Comparison of ENCODE assay signal across 8 cellular contexts in genomic region chr14:49865431-49865859, GRCh38. TPM values are rescaled to one million over a fixed set of nuclear protein-coding genes. Genes with fewer than 3 reads are reported as not detected.
DNase-seq lines count a peak whose midpoint lies in the region; ATAC-seq and TF ChIP-seq lines count a peak whose summit lies in the region.

No MANE protein-coding gene starts in this region.

- H3K4me2 ChIP-seq in PC-3 (ENCODE audit: low read length), result no peak overlapping the region

- in situ Hi-C loops in transverse colon (cut with MboI; ENCODE audit: low pct_ligation_motif_present in 1 of 4, low pct_unique_long_range_greater_than_20kb in 1 of 4, low sequenced_read_pairs in 3 of 4), result loop anchor here in 3 of 4 donors (5.0 to 25.0 kb wide), 5 partner anchors 139 to 672 kb away; partner anchors contain the start of genes MAP4K5 (in 2 of the 3) and VCPKMT (in 1 of the 3)

- 0% methylated on average over 4 of the region's 4 CpGs for WGBS in transverse colon (ENCODE audit: low coverage in 1 of 2), 2 donors

- CTCF ChIA-PET in PC-3 (lab: Charles Lee), result interaction anchor here (0.6 to 1.2 kb wide), 12 partner anchors 13 to 244 kb away, joined by 3 to 10 read pairs (median 4); partner anchors contain the start of gene NEMF

- H3K9me3 ChIP-seq in PC-3 (ENCODE audit: low read length) (no peaks in the 10 kb centered on the region), transverse colon (no peaks in the 10 kb centered on the region)

- POLR2A ChIA-PET in PC-3 (lab: Charles Lee; ENCODE audit: unreplicated experiment), result no interaction called here

- H3F3A ChIP-seq in PC-3 (ENCODE audit: low read length, unreplicated experiment), result peaks cover 3% of the 10 kb centered on the region

- H3K9me2 ChIP-seq in PC-3 (replicated peaks; ENCODE audit: low read length), result no peaks in the 10 kb centered on the region

- TF ChIP-seq CTCF in PC-3 (conservative IDR thresholded peaks at IDR 0.05; ENCODE audit: low read depth, low read length) (peak; percentile 98), fibroblast of the aortic adventitia (IDR thresholded peaks at IDR 0.05; ENCODE audit: insufficient read depth, low read length) (peak; percentile 96), osteocyte (IDR thresholded peaks at IDR 0.05) (peak; percentile 85), transverse colon (IDR thresholded peaks at IDR 0.05) (peak; percentile 83 to 91 (median 86))

- ATAC-seq in PC-3 (no peak), GM21423 (IDR thresholded peaks at IDR 0.05; ENCODE audit: unreplicated experiment) (no peak)

- no peaks in the 10 kb centered on the region for H4K20me1 ChIP-seq in PC-3 (ENCODE audit: low read length)

- H3K9ac ChIP-seq in PC-3 (ENCODE audit: low read length), result no peak overlapping the region

- no peak overlapping the region for H3K27ac Mint-ChIP-seq in osteocyte (ENCODE audit: unreplicated experiment)

- no peak overlapping the region for H2AFZ ChIP-seq in PC-3 (ENCODE audit: low read length)

- H3K36me3 ChIP-seq in PC-3 (ENCODE audit: low read depth, low read length) (no peaks in the 10 kb centered on the region; the same call in 1 of the 2 replicates), transverse colon (no peaks in the 10 kb centered on the region)

- intact Hi-C loops in PC-3 (cut with micrococcal nuclease), result loop anchor here (1.0 to 5.0 kb wide), 2 partner anchors 197 to 240 kb away; no protein-coding TSS in a partner anchor
- intact Hi-C loops in transverse colon (cut with DNase I; ENCODE audit: low total_unique reads), result loop anchor here (5.0 kb wide), 1 partner anchor 242 kb away; no protein-coding TSS in a partner anchor

- BruUV-seq in PC-3 (replicated peaks; lab: Mats Ljungman, UMichigan), result no TSS peak

- H3K4me1 ChIP-seq in PC-3 (ENCODE audit: insufficient read depth, low read length) (peaks cover 39% of the 10 kb centered on the region), transverse colon (peaks cover 5 to 48% (median 32%) of the 10 kb centered on the region in 4 donors)

- H3K79me2 ChIP-seq in PC-3 (ENCODE audit: low read length), result peaks cover 4% of the 10 kb centered on the region; the same call in 1 of the 2 replicates

- H3K9me3 Mint-ChIP-seq in osteocyte (ENCODE audit: unreplicated experiment), result no peaks in the 10 kb centered on the region

- DNase-seq in C1 segment of cervical spinal cord (lab: John Stamatoyannopoulos, UW) (peak in 9 of 14 donors; percentile 5 to 54 (median 24)), HT-29 (ENCODE audit: low spot score) (peak; percentile 83), PC-3 (peak; percentile 88), fibroblast of the aortic adventitia (ENCODE audit: low read depth) (peak; percentile 78), osteocyte (ENCODE audit: extremely low spot score, unreplicated experiment) (no peak), transverse colon (peak; percentile 89)
- DNase-seq in activated T-cell treated with anti-CD3 and anti-CD28 coated beads, Interleukin-2, amount 50 U/mL, for 48 hours, result peak; percentile 88 to 91

- no peaks in the 10 kb centered on the region for H3K36me3 Mint-ChIP-seq in osteocyte (ENCODE audit: unreplicated experiment)

- H3K4me3 ChIP-seq in PC-3 (ENCODE audit: low read length) (no peak overlapping the region), fibroblast of the aortic adventitia (ENCODE audit: low read depth, low read length) (no peak overlapping the region), transverse colon (no peak overlapping the region)

- H3K27me3 Mint-ChIP-seq in osteocyte (ENCODE audit: unreplicated experiment), result no peaks in the 10 kb centered on the region

- no peak overlapping the region for H3K4me3 Mint-ChIP-seq in osteocyte (ENCODE audit: unreplicated experiment)

- no peak for TF ChIP-seq EP300 in transverse colon (IDR thresholded peaks at IDR 0.05; ENCODE audit: low read depth)

- H3K27me3 ChIP-seq in PC-3 (ENCODE audit: low read length) (no peaks in the 10 kb centered on the region), transverse colon (no peaks in the 10 kb centered on the region)

- no peak overlapping the region for H3K27ac ChIP-seq in PC-3 (ENCODE audit: low read length)
- peak overlapping the region; percentile 95 to 100 (median 98) for H3K27ac ChIP-seq in transverse colon

- H3K4me1 Mint-ChIP-seq in osteocyte (ENCODE audit: unreplicated experiment), result peaks cover 25% of the 10 kb centered on the region

- no peak for TF ChIP-seq POLR2A in transverse colon (IDR thresholded peaks at IDR 0.05)

RNA-seq across cellular contexts. Expression of gene NEMF, which starts 12.9 kb away (rescaled TPM):
- total RNA-seq in HT-29 (2014; rRNA removed; shearing (Covaris generic)), result 12.4 and 20.0 TPM in 2 replicates
- 52.9 and 54.0 TPM in 2 replicates for total RNA-seq in PC-3 (2014; rRNA removed)
- total RNA-seq in fibroblast of the aortic adventitia (ENCODE audit: low replicate concordance), result 63.9 and 140 TPM in 2 replicates
- total RNA-seq in osteocyte, result 61.4 and 71.3 TPM in 2 replicates
- 100 to 1,000 TPM in 1 of 4 donors, 10 to 100 TPM in 3; 50.2 to 129 (median 79.3) TPM for total RNA-seq in transverse colon

RNA-seq across cellular contexts. Expression of gene ARF6, which starts 27.4 kb away (rescaled TPM):
- 47.1 and 47.3 TPM in 2 replicates for total RNA-seq in HT-29 (2014; rRNA removed; shearing (Covaris generic))
- total RNA-seq in PC-3 (2014; rRNA removed) (86.4 and 107 TPM in 2 replicates), fibroblast of the aortic adventitia (ENCODE audit: low replicate concordance) (101 and 130 TPM in 2 replicates), osteocyte (53.4 and 55.2 TPM in 2 replicates), transverse colon (100 to 1,000 TPM in 2 of 4 donors, 10 to 100 TPM in 2; 70.3 to 120 (median 101) TPM)
